In the genomic region with DNA sequence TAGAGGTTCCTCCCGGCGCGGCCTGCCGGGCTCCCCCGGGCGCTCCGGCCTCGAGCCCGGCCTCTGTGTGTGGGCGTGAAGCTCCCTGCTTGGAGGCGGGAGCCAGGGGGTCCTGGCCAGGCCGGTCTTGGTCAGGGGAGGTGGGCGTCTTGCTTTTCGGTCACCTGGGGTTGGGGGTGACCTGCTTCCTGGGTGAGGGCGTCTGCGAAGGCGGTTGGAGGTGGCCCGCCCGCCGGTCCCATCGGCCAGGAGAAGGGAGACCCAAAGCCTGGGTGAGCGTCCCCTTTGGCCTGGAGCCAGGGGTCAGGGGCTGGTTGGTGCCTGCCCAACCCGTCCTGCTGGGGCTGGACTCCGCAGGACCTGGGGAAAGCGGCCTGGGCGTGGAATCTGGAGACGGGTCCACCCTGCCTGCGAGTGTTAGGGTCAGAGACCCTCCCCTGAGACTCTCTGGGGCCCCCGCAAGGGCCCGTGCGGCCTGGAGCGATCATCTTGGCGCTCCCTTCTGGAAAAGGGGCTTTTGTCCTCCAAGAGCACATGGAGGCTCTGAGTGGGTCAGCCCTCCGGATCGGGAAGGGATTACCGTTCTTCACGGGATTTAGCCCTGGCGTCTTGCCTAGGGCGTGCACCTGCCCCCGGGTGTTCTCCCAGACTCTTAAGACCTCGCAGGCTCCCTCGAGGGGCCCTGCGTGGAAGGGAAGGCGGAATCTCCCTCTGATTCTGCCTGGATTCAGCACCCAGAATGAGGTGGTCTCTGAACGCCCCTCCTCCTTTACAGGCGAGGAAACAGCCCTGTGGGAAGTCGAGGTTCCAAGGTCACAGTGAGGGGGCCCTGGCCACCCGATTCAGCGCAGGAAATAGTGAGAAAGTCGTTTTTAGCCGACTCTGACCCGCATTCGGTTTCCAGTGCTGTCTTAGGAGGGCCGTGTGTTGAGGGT, we compare ENCODE assay signal across 8 cellular contexts. TPM values are rescaled to one million over a fixed set of nuclear protein-coding genes. Genes with fewer than 3 reads are reported as not detected.
DNase-seq lines count a peak whose midpoint lies in the region; ATAC-seq, FAIRE-seq and TF ChIP-seq lines count a peak whose summit lies in the region.

No MANE protein-coding gene starts in this region.

- H3K4me3 Mint-ChIP-seq in activated naive CD4-positive, alpha-beta T cell treated with anti-CD3 and anti-CD28 coated beads, Interleukin-2, amount 50 U/mL, for 24 hours, result peak overlapping the region; percentile 88

- DNase-seq in activated naive CD4-positive, alpha-beta T cell treated with Interleukin-2 at 50 U/mL for 16 hours, result no peak
- DNase-seq in SJSA1 (ENCODE audit: low read depth in 1 of 2, low spot score in 2 of 2), result peak in 1 of 2 experiments; percentile 49
- peak; percentile 55 for DNase-seq in endothelial cell of umbilical vein (ENCODE audit: low read depth, low spot score)
- DNase-seq in NCI-H510A (lab: John Stamatoyannopoulos, UW), result no peak
- DNase-seq in iPS-NIHi7 (ENCODE audit: extremely low spot score), result no peak

- H3K4me3 ChIP-seq in SJSA1 (peak overlapping the region; percentile 92), endothelial cell of umbilical vein (replicated peaks in 1 of 3; ENCODE audit: insufficient read depth in 1 of 3, low read depth in 1 of 3, low read length in 3 of 3) (peak overlapping the region; percentile 57 to 92 (median 88)), muscle layer of colon (ENCODE audit: low read depth in 1 of 2, low read length in 2 of 2) (peak overlapping the region; percentile 85 to 89)

- no peak for TF ChIP-seq POLR2A in endothelial cell of umbilical vein (IDR thresholded peaks at IDR 0.05; ENCODE audit: low read depth, low read length)

- H3K36me3 Mint-ChIP-seq in activated naive CD4-positive, alpha-beta T cell treated with anti-CD3 and anti-CD28 coated beads, Interleukin-2, amount 50 U/mL, for 24 hours, result no peaks in the 10 kb centered on the region

- peaks cover 27% of the 10 kb centered on the region for H3K4me1 ChIP-seq in SJSA1 (replicated peaks)
- H3K4me1 ChIP-seq in endothelial cell of umbilical vein (ENCODE audit: control insufficient read depth, extremely low read depth, insufficient read depth, low read length), result peaks cover 28% of the 10 kb centered on the region
- H3K4me1 ChIP-seq in muscle layer of colon (ENCODE audit: insufficient read depth, low read length), result peaks cover 34% of the 10 kb centered on the region

- CTCF ChIA-PET in endothelial cell of umbilical vein (lab: Charles Lee), result interaction anchor here (1.9 kb wide), 1 partner anchor 11 kb away, joined by 7 read pairs; no protein-coding TSS in a partner anchor

- H3K9ac ChIP-seq in endothelial cell of umbilical vein (replicated peaks; ENCODE audit: extremely low read depth, insufficient read depth, low read length), result peak overlapping the region; percentile 81
- H3K9ac ChIP-seq in muscle layer of colon (ENCODE audit: low read length), result peak overlapping the region; percentile 90

- no peaks in the 10 kb centered on the region for H3K9me3 Mint-ChIP-seq in activated naive CD4-positive, alpha-beta T cell treated with anti-CD3 and anti-CD28 coated beads, Interleukin-2, amount 50 U/mL, for 24 hours

- no peaks in the 10 kb centered on the region for H3K9me1 ChIP-seq in endothelial cell of umbilical vein (replicated peaks; ENCODE audit: control insufficient read depth, extremely low read depth, insufficient read depth, low read length)

- H3K27ac Mint-ChIP-seq in activated naive CD4-positive, alpha-beta T cell treated with anti-CD3 and anti-CD28 coated beads, Interleukin-2, amount 50 U/mL, for 24 hours, result peak overlapping the region; percentile 12

- BruUV-seq in endothelial cell of umbilical vein (replicated peaks; lab: Mats Ljungman, UMichigan), result TSS peak; percentile 44

- intact Hi-C loops in endothelial cell of umbilical vein (cut with micrococcal nuclease), result loop anchor here (1.0 to 2.0 kb wide), 3 partner anchors 16 to 62 kb away; partner anchors contain the start of gene HCN2

- peaks cover 2% of the 10 kb centered on the region for H4K20me1 ChIP-seq in endothelial cell of umbilical vein (replicated peaks; ENCODE audit: control insufficient read depth, extremely low read depth, insufficient read depth, low read length)

- no peak for TF ChIP-seq CTCF in endothelial cell of umbilical vein (IDR thresholded peaks at IDR 0.05; ENCODE audit: extremely low read depth in 1 of 2, insufficient read depth in 1 of 2, low read depth in 1 of 2, low read length in 2 of 2)

- H2AFZ ChIP-seq in endothelial cell of umbilical vein (ENCODE audit: low read depth, low read length), result peak overlapping the region; percentile 31

- POLR2A ChIA-PET in endothelial cell of umbilical vein (lab: Charles Lee), result interaction anchor here (0.7 kb wide), 1 partner anchor 68 kb away, joined by 4 read pairs; no protein-coding TSS in a partner anchor

- H3K4me2 ChIP-seq in endothelial cell of umbilical vein (ENCODE audit: insufficient read depth, low read length), result peak overlapping the region; percentile 61

- peaks cover 54% of the 10 kb centered on the region for H3K79me2 ChIP-seq in endothelial cell of umbilical vein (ENCODE audit: control insufficient read depth, insufficient read depth, low read length)

- FAIRE-seq in endothelial cell of umbilical vein (lab: Jason Lieb, UNC), result peak; percentile 67

- H3K27me3 ChIP-seq in SJSA1 (replicated peaks), result no peaks in the 10 kb centered on the region
- H3K27me3 ChIP-seq in endothelial cell of umbilical vein (ENCODE audit: control insufficient read depth in 2 of 2, insufficient read depth in 2 of 2, low read length in 2 of 2), result no peaks in the 10 kb centered on the region
- no peaks in the 10 kb centered on the region for H3K27me3 ChIP-seq in muscle layer of colon (ENCODE audit: control insufficient read depth in 1 of 2, insufficient read depth in 2 of 2, low read length in 2 of 2)

- H3K4me1 Mint-ChIP-seq in activated naive CD4-positive, alpha-beta T cell treated with anti-CD3 and anti-CD28 coated beads, Interleukin-2, amount 50 U/mL, for 24 hours, result peaks cover 36% of the 10 kb centered on the region

- no peaks in the 10 kb centered on the region for H3K27me3 Mint-ChIP-seq in activated naive CD4-positive, alpha-beta T cell treated with anti-CD3 and anti-CD28 coated beads, Interleukin-2, amount 50 U/mL, for 24 hours

- H3K9me3 ChIP-seq in SJSA1 (replicated peaks), result 0 out of 2 replicates have a peak, but pooled peaks cover 2% of the 10 kb centered on the region
- no peaks in the 10 kb centered on the region for H3K9me3 ChIP-seq in endothelial cell of umbilical vein (replicated peaks; ENCODE audit: control insufficient read depth, insufficient read depth, low read length)
- H3K9me3 ChIP-seq in muscle layer of colon (ENCODE audit: low read length), result no peaks in the 10 kb centered on the region

- dilution Hi-C loops in endothelial cell of umbilical vein (cut with MboI; ENCODE audit: extremely low pct_ligation_motif_present, low sequenced_read_pairs), result no loop called here

- peaks cover 26% of the 10 kb centered on the region for H3K36me3 ChIP-seq in SJSA1
- H3K36me3 ChIP-seq in endothelial cell of umbilical vein (ENCODE audit: control insufficient read depth in 2 of 2, extremely low read depth in 1 of 2, insufficient read depth in 2 of 2, low read length in 2 of 2), result peaks cover 4 to 5% of the 10 kb centered on the region in 2 experiments
- no peaks in the 10 kb centered on the region for H3K36me3 ChIP-seq in muscle layer of colon (ENCODE audit: insufficient read depth, low read length)

- peak overlapping the region; percentile 55 for H3K27ac ChIP-seq in SJSA1
- H3K27ac ChIP-seq in endothelial cell of umbilical vein (ENCODE audit: insufficient read depth, low read depth, low read length), result peak overlapping the region; percentile 72
- peak overlapping the region; percentile 86 for H3K27ac ChIP-seq in muscle layer of colon (ENCODE audit: low read depth, low read length)

- peak; percentile 21 for ATAC-seq in HG03097 (IDR thresholded peaks at IDR 0.05; ENCODE audit: low FRiP score, unreplicated experiment)

RNA-seq across cellular contexts. Expression of gene BSG, which starts 0.8 kb away (rescaled TPM):
- 444 and 577 TPM in 2 replicates for total RNA-seq in SJSA1 (2014; rRNA removed; shearing (Covaris generic))
- total RNA-seq in endothelial cell of umbilical vein, result 466 and 485 TPM in 2 replicates
- polyA plus RNA-seq in endothelial cell of umbilical vein, result 661 and 823 TPM in 2 replicates
- polyA plus RNA-seq in endothelial cell of umbilical vein (2011; cell fraction: cytosol; rRNA removed), result 394 and 493 TPM in 2 replicates
- polyA plus RNA-seq in endothelial cell of umbilical vein (2011; cell fraction: nucleus; rRNA removed), result 207 and 221 TPM in 2 replicates
- polyA plus RNA-seq in endothelial cell of umbilical vein (2012), result 344 and 487 TPM in 2 replicates
- 236 and 243 TPM in 2 replicates for polyA minus RNA-seq in endothelial cell of umbilical vein
- 264 TPM for polyA minus RNA-seq in endothelial cell of umbilical vein (2011; cell fraction: cytosol; rRNA and poly(A)+ RNA removed)
- 45.2 and 64.3 TPM in 2 replicates for polyA minus RNA-seq in endothelial cell of umbilical vein (2011; cell fraction: nucleus; rRNA and poly(A)+ RNA removed)

RNA-seq across cellular contexts. Expression of gene HCN2, which starts 16.5 kb away (rescaled TPM):
- total RNA-seq in SJSA1 (2014; rRNA removed; shearing (Covaris generic)), result 2.2 and 4.3 TPM in 2 replicates
- total RNA-seq in endothelial cell of umbilical vein, result 0.37 and 0.53 TPM in 2 replicates
- polyA plus RNA-seq in endothelial cell of umbilical vein, result 0.18 TPM in 2 replicates
- polyA plus RNA-seq in endothelial cell of umbilical vein (2011; cell fraction: cytosol; rRNA removed), result 0.27 and 0.31 TPM in 2 replicates
- 0.27 and 0.30 TPM in 2 replicates for polyA plus RNA-seq in endothelial cell of umbilical vein (2011; cell fraction: nucleus; rRNA removed)
- 1.1 and 1.7 TPM in 2 replicates for polyA plus RNA-seq in endothelial cell of umbilical vein (2012)
- 0.15 and 0.32 TPM in 2 replicates for polyA minus RNA-seq in endothelial cell of umbilical vein
- 8.2 TPM for polyA minus RNA-seq in endothelial cell of umbilical vein (2011; cell fraction: cytosol; rRNA and poly(A)+ RNA removed)
- polyA minus RNA-seq in endothelial cell of umbilical vein (2011; cell fraction: nucleus; rRNA and poly(A)+ RNA removed), result 0.24 and 0.29 TPM in 2 replicates

RNA-seq across cellular contexts. Expression of gene GZMM, which starts 29.3 kb away (rescaled TPM):
- total RNA-seq in SJSA1 (2014; rRNA removed; shearing (Covaris generic)), result not detected in 2 replicates
- not detected in 2 replicates for total RNA-seq in endothelial cell of umbilical vein
- not detected in 2 replicates for polyA plus RNA-seq in endothelial cell of umbilical vein
- polyA plus RNA-seq in endothelial cell of umbilical vein (2011; cell fraction: cytosol; rRNA removed), result not detected in 2 replicates
- 0.15 and 0.17 TPM in 2 replicates for polyA plus RNA-seq in endothelial cell of umbilical vein (2011; cell fraction: nucleus; rRNA removed)
- not detected in 2 replicates for polyA plus RNA-seq in endothelial cell of umbilical vein (2012)
- polyA minus RNA-seq in endothelial cell of umbilical vein, result not detected in 2 replicates
- not detected for polyA minus RNA-seq in endothelial cell of umbilical vein (2011; cell fraction: cytosol; rRNA and poly(A)+ RNA removed)
- not detected in 2 replicates for polyA minus RNA-seq in endothelial cell of umbilical vein (2011; cell fraction: nucleus; rRNA and poly(A)+ RNA removed)

RNA-seq across cellular contexts. Expression of gene CDC34, which starts 41.6 kb away (rescaled TPM):
- 62.1 and 97.9 TPM in 2 replicates for total RNA-seq in SJSA1 (2014; rRNA removed; shearing (Covaris generic))
- 92.9 and 93.2 TPM in 2 replicates for total RNA-seq in endothelial cell of umbilical vein
- 90.4 and 101 TPM in 2 replicates for polyA plus RNA-seq in endothelial cell of umbilical vein
- polyA plus RNA-seq in endothelial cell of umbilical vein (2011; cell fraction: cytosol; rRNA removed), result 56.6 and 83.2 TPM in 2 replicates
- 47.0 and 48.3 TPM in 2 replicates for polyA plus RNA-seq in endothelial cell of umbilical vein (2011; cell fraction: nucleus; rRNA removed)
- polyA plus RNA-seq in endothelial cell of umbilical vein (2012), result 52.7 and 77.2 TPM in 2 replicates
- 36.6 and 42.9 TPM in 2 replicates for polyA minus RNA-seq in endothelial cell of umbilical vein
- polyA minus RNA-seq in endothelial cell of umbilical vein (2011; cell fraction: cytosol; rRNA and poly(A)+ RNA removed), result 46.1 TPM
- polyA minus RNA-seq in endothelial cell of umbilical vein (2011; cell fraction: nucleus; rRNA and poly(A)+ RNA removed), result 12.1 and 26.2 TPM in 2 replicates
